Comparison of ENCODE assay signal across 1 cellular context in genomic region chr5:66826263-66826662, GRCh38.
TF ChIP-seq lines count a peak whose summit lies in the region.

No MANE protein-coding gene starts in this region.

TF ChIP-seq in WTC11, 78 proteins besides CTCF, POLR2A, EP300 and RAD21 (continued from another document):
- TF ChIP-seq AFF4 (CRISPR knock-in tag; IDR thresholded peaks at IDR 0.05; ENCODE audit: borderline replicate concordance) (no peak), ZNF671 (CRISPR knock-in tag; IDR thresholded peaks at IDR 0.05) (no peak), ZNF263 (CRISPR knock-in tag; IDR thresholded peaks at IDR 0.05; ENCODE audit: low read depth) (no peak), NR3C1 (CRISPR knock-in tag; conservative IDR thresholded peaks at IDR 0.05; ENCODE audit: low read depth) (no peak), ERG (CRISPR knock-in tag; IDR thresholded peaks at IDR 0.05) (no peak)
TF ChIP-seq in WTC11: peak in this region for 0.
